13 cellular contexts compared by ENCODE assay signal in the genomic region with DNA sequence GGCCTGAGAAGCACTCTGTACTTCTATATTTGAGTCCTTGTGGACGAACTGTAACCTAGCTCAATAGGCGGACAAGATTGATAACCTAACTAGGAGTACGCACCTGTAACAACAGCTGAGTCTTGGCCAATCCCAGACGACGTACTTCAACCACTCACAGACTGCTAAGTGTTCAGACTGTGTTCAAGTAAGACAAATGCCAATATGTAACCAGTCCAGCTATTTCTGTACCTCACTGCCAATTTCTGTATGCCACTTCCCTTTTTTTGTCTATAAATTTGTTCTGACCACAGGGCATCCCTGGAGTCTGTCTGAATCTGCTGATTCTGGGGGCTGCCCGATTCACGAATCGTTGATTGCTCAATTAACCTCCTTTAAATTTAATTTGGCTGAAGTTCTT. TPM values are rescaled to one million over a fixed set of nuclear protein-coding genes. Genes with fewer than 3 reads are reported as not detected.
DNase-seq lines count a peak whose midpoint lies in the region; ATAC-seq, FAIRE-seq and TF ChIP-seq lines count a peak whose summit lies in the region.
"Had no signal": no experiment of that assay in that cellular context is flagged by ENCODE, and none has a peak within 500 bp of the region (broad histone marks: within the 10 kb centered on the region; RNA-seq: fewer than 3 reads in every experiment).

No MANE protein-coding gene starts in this region.

- no peaks in the 10 kb centered on the region for H3K9me3 ChIP-seq in K562 (replicated peaks; ENCODE audit: control insufficient read depth, insufficient read depth, low read depth, low read length)

- ATAC-seq in GM18870 (IDR thresholded peaks at IDR 0.05; ENCODE audit: unreplicated experiment) (peak; percentile 91), GM21737 (IDR thresholded peaks at IDR 0.05; ENCODE audit: unreplicated experiment) (peak; percentile 73), HG03378 (IDR thresholded peaks at IDR 0.05; ENCODE audit: unreplicated experiment) (peak; percentile 90), K562 (no peak)

- WGBS in K562 (ENCODE audit: insufficient coverage, low coverage, missing lambda C conversion rate), result 66% methylated on average over 8 of the region's 8 CpGs
- WGBS in lower leg skin, 2 donors, result 72 to 73% methylated on average over 8 of the region's 8 CpGs

- H3K9me1 ChIP-seq in K562 (ENCODE audit: control insufficient read depth, insufficient read depth, low read length), result no peaks in the 10 kb centered on the region

- no peaks in the 10 kb centered on the region for H4K20me1 ChIP-seq in K562 (replicated peaks; ENCODE audit: control insufficient read depth, insufficient read depth, low read length)

- no peaks in the 10 kb centered on the region for H3K36me3 Mint-ChIP-seq in activated naive CD4-positive, alpha-beta T cell treated with anti-CD3 and anti-CD28 coated beads, Interleukin-2, amount 10 ng/mL, durations not matched to agents 7 days and 5 days

- TF ChIP-seq EP300 in K562 (IDR thresholded peaks at IDR 0.05; ENCODE audit: low read length), result no peak

- no peaks in the 10 kb centered on the region for H3K79me2 ChIP-seq in K562 (ENCODE audit: control insufficient read depth, insufficient read depth, low read length)

- H3K4me1 ChIP-seq in K562 (replicated peaks in 1 of 2; ENCODE audit: control insufficient read depth in 2 of 2, insufficient read depth in 2 of 2, low read length in 2 of 2), result no peaks in the 10 kb centered on the region; a peak in 1 of 5 replicates

- intact Hi-C loops in K562 (cut with micrococcal nuclease), result no loop called here
- intact Hi-C loops in lower leg skin (cut with DNase I; ENCODE audit: low total_unique reads), result no loop called here

- DNase-seq in K562 (ENCODE audit: extremely low read depth in 1 of 4, low spot score in 3 of 4) (no peak), cerebellar cortex (ENCODE audit: low spot score) (no peak), G401 (ENCODE audit: low spot score) (no peak), lower leg skin (ENCODE audit: low spot score in 2 of 2) (no peak)
- no peak for DNase-seq in activated naive CD4-positive, alpha-beta T cell treated with anti-CD3 and anti-CD28 coated beads, Interleukin-2, amount 10 ng/mL, durations not matched to agents 7 days and 5 days
- DNase-seq: activated T-cell treated with anti-CD3 and anti-CD28 coated beads for 4 hours, NCI-H510A, T-helper 1 cell had no signal

- H3K9me3 Mint-ChIP-seq in activated naive CD4-positive, alpha-beta T cell treated with anti-CD3 and anti-CD28 coated beads, Interleukin-2, amount 10 ng/mL, durations not matched to agents 7 days and 5 days, result no peaks in the 10 kb centered on the region
- H3K9me3 Mint-ChIP-seq: IgD-negative memory B cell had no signal

- H3K27ac ChIP-seq in K562 (ENCODE audit: extremely low read depth, low read depth, low read length), result no peak overlapping the region

- TF ChIP-seq POLR2A in K562 (conservative IDR thresholded peaks at IDR 0.05), result no peak
- TF ChIP-seq POLR2A in lower leg skin (IDR thresholded peaks at IDR 0.05), result no peak

- no peak for TF ChIP-seq CTCF in K562 (IDR thresholded peaks at IDR 0.05 in 2 of 3, conservative IDR thresholded peaks at IDR 0.05 in 1 of 3; ENCODE audit: insufficient read depth in 2 of 3, low read depth in 1 of 3, low read length in 3 of 3)
- TF ChIP-seq CTCF in lower leg skin (IDR thresholded peaks at IDR 0.05), result no peak

- no peaks in the 10 kb centered on the region for H3K27me3 ChIP-seq in K562 (ENCODE audit: control insufficient read depth in 2 of 2, insufficient read depth in 2 of 2, low read length in 2 of 2)

- no peak overlapping the region for H3K27ac Mint-ChIP-seq in activated naive CD4-positive, alpha-beta T cell treated with anti-CD3 and anti-CD28 coated beads, Interleukin-2, amount 10 ng/mL, durations not matched to agents 7 days and 5 days
- H3K27ac Mint-ChIP-seq: IgD-negative memory B cell, nephron had no signal

- H3K4me2 ChIP-seq in K562 (ENCODE audit: insufficient read depth, low read length), result no peak overlapping the region

- H3K4me3 Mint-ChIP-seq in activated naive CD4-positive, alpha-beta T cell treated with anti-CD3 and anti-CD28 coated beads, Interleukin-2, amount 10 ng/mL, durations not matched to agents 7 days and 5 days, result no peak overlapping the region
- H3K4me3 Mint-ChIP-seq: nephron had no signal

- no peak overlapping the region for H3K9ac ChIP-seq in K562 (ENCODE audit: insufficient read depth in 1 of 2, low read depth in 2 of 2, low read length in 2 of 2)

- in situ Hi-C loops in K562 (cut with MboI) (no loop called here), G401 (cut with HindIII; ENCODE audit: low sequenced_read_pairs) (no loop called here)

- H3K4me3 ChIP-seq in K562 (no peak overlapping the region), lower leg skin (ENCODE audit: low read depth, poor library complexity, severe bottlenecking) (no peak overlapping the region)

- CTCF ChIA-PET in K562 (lab: Yijun Ruan, JAX; ENCODE audit: low intra/inter-chr PET ratio), result no interaction called here
- CTCF ChIA-PET in activated naive CD4-positive, alpha-beta T cell treated with anti-CD3 and anti-CD28 coated beads, Interleukin-2, amount 10 ng/mL, durations not matched to agents 7 days and 5 days (lab: Charles Lee), result no interaction called here

- peaks cover 5% of the 10 kb centered on the region for H3K27me3 Mint-ChIP-seq in activated naive CD4-positive, alpha-beta T cell treated with anti-CD3 and anti-CD28 coated beads, Interleukin-2, amount 10 ng/mL, durations not matched to agents 7 days and 5 days

- H2AFZ ChIP-seq in K562 (ENCODE audit: low read depth, low read length), result no peak overlapping the region

- POLR2A ChIA-PET in K562 (lab: Yijun Ruan, JAX), result interaction anchor here (0.5 kb wide), 1 partner anchor 20 kb away, joined by 3 read pairs; no protein-coding TSS in a partner anchor

- H3K36me3 ChIP-seq in K562 (ENCODE audit: control insufficient read depth, insufficient read depth, low read length), result no peaks in the 10 kb centered on the region

- no peak for TF ChIP-seq RAD21 in K562 (CRISPR knock-in tag; conservative IDR thresholded peaks at IDR 0.05 in 1 of 2, IDR thresholded peaks at IDR 0.05 in 1 of 2)

- H3K4me1 Mint-ChIP-seq in activated naive CD4-positive, alpha-beta T cell treated with anti-CD3 and anti-CD28 coated beads, Interleukin-2, amount 10 ng/mL, durations not matched to agents 7 days and 5 days, result peaks cover 4% of the 10 kb centered on the region

- no TSS peak for BruUV-seq in K562 (replicated peaks; lab: Mats Ljungman, UMichigan)

- FAIRE-seq in K562 (lab: Jason Lieb, UNC), result no peak

TF ChIP-seq in K562, 482 proteins besides CTCF, POLR2A, EP300 and RAD21:
- TF ChIP-seq SPI1 (IDR thresholded peaks at IDR 0.05; ENCODE audit: borderline replicate concordance, low read depth, low read length) (peak; percentile 80), GABPB1 (CRISPR knock-in tag; IDR thresholded peaks at IDR 0.05) (no peak)

RNA-seq across cellular contexts. Expression of a gene that starts 32.2 kb away (rescaled TPM):
- total RNA-seq in K562 (2011; cell fraction: chromatin; rRNA removed; ENCODE audit: low replicate concordance), result 2.8 and 4.8 TPM in 2 replicates
- 1.3 and 2.0 TPM in 2 replicates for total RNA-seq in K562 (2011; cell fraction: nucleolus; rRNA removed)
- total RNA-seq in K562 (2011; cell fraction: nucleoplasm; rRNA removed), result 3.2 and 4.5 TPM in 2 replicates
- total RNA-seq in K562 (2014; rRNA removed), result 2.2 and 2.5 TPM in 2 replicates
- total RNA-seq in K562 (2014; rRNA removed; fragmentation: Illumina TruSeq; extraction: Trizol), result 2.0 and 2.4 TPM in 2 replicates
- total RNA-seq in K562 (2015; rRNA removed; fragmentation: Illumina TruSeq; extraction: Trizol), result 2.0 and 2.5 TPM in 2 replicates
- 1.1 and 2.4 TPM in 2 replicates for total RNA-seq in K562 (2021)
- polyA plus RNA-seq in K562 (2011; rRNA removed), result 2.4 and 4.5 TPM in 2 replicates
- polyA plus RNA-seq in K562 (2011; cell fraction: cytosol; rRNA removed), result 1.5 and 1.7 TPM in 2 replicates
- 2.4 TPM in 2 replicates for polyA plus RNA-seq in K562 (2011; cell fraction: nucleus; rRNA removed)
- 2.3 and 2.6 TPM in 2 replicates for polyA plus RNA-seq in K562 (2012)
- 1.8 and 1.9 TPM in 2 replicates for polyA plus RNA-seq in K562 (2014; fragmentation: Illumina TruSeq; extraction: Trizol)
- polyA plus RNA-seq in K562 (2014; fragmentation: Nextera tagmentation; extraction: Ambion mirVana), result 1 to 10 TPM in 1 of 2 experiments, under 1 TPM in 1; 0.99 to 1.0 TPM
- 4.2 and 4.3 TPM in 2 replicates for polyA plus RNA-seq in K562 (2014; rRNA removed)
- polyA minus RNA-seq in K562 (2011; rRNA and poly(A)+ RNA removed), result 1.2 and 2.1 TPM in 2 replicates
- not detected in 2 replicates for polyA minus RNA-seq in K562 (2011; cell fraction: cytosol; rRNA and poly(A)+ RNA removed)
- 0.54 and 1.2 TPM in 2 replicates for polyA minus RNA-seq in K562 (2011; cell fraction: nucleus; rRNA and poly(A)+ RNA removed)
- 113 and 125 TPM in 2 replicates for total RNA-seq in G401 (2014; rRNA removed; shearing (Covaris generic))
- total RNA-seq in lower leg skin, result 1 to 10 TPM in 3 of 4 donors, under 1 TPM in 1; 0.80 to 4.1 (median 2.7) TPM
- polyA plus RNA-seq: IgD-negative memory B cell had no signal

RNA-seq across cellular contexts. Expression of a gene that starts 59.0 kb away (rescaled TPM):
- total RNA-seq in K562 (2011; cell fraction: chromatin; rRNA removed; ENCODE audit: low replicate concordance), result 43.5 and 111 TPM in 2 replicates
- 26.8 and 30.9 TPM in 2 replicates for total RNA-seq in K562 (2011; cell fraction: nucleolus; rRNA removed)
- total RNA-seq in K562 (2011; cell fraction: nucleoplasm; rRNA removed), result 39.2 and 43.8 TPM in 2 replicates
- total RNA-seq in K562 (2014; rRNA removed) (13.8 and 19.7 TPM in 2 replicates), K562 (2014; rRNA removed; fragmentation: Illumina TruSeq; extraction: Trizol) (30.9 and 32.5 TPM in 2 replicates), K562 (2015; rRNA removed; fragmentation: Illumina TruSeq; extraction: Trizol) (27.2 and 28.9 TPM in 2 replicates), K562 (2021) (25.1 and 26.7 TPM in 2 replicates), lower leg skin (10 to 100 TPM; 13.2 to 21.4 (median 17.9) TPM)
- polyA plus RNA-seq in K562 (2011; rRNA removed) (26.4 and 30.5 TPM in 2 replicates), K562 (2014; fragmentation: Illumina TruSeq; extraction: Trizol) (28.7 and 33.5 TPM in 2 replicates), K562 (2014; fragmentation: Nextera tagmentation; extraction: Ambion mirVana) (10 to 100 TPM; 21.3 to 25.9 TPM), K562 (2014; rRNA removed) (17.8 and 20.1 TPM in 2 replicates)
- 20.9 and 24.4 TPM in 2 replicates for polyA plus RNA-seq in K562 (2011; cell fraction: cytosol; rRNA removed)
- polyA plus RNA-seq in K562 (2011; cell fraction: nucleus; rRNA removed), result 26.2 and 37.4 TPM in 2 replicates
- polyA plus RNA-seq in K562 (2012), result 14.6 and 16.2 TPM in 2 replicates
- polyA minus RNA-seq in K562 (2011; rRNA and poly(A)+ RNA removed), result 53.1 and 55.6 TPM in 2 replicates
- polyA minus RNA-seq in K562 (2011; cell fraction: cytosol; rRNA and poly(A)+ RNA removed), result 14.7 and 16.5 TPM in 2 replicates
- polyA minus RNA-seq in K562 (2011; cell fraction: nucleus; rRNA and poly(A)+ RNA removed), result 43.2 and 79.5 TPM in 2 replicates
- total RNA-seq in G401 (2014; rRNA removed; shearing (Covaris generic)), result 20.4 and 25.9 TPM in 2 replicates

Comparison
In these comparisons a context has a peak if more than half of its experiments do, and no peak if none do; other contexts are left out.
1. RNA of a gene that starts 32.2 kb away (total RNA-seq): 113 to 125 TPM in G401; 0.80 to 4.1 TPM in lower leg skin and 1.1 to 4.8 TPM in K562; every median in the first group is over 10 times any median in the second.